ENCODE assay signal across 16 cellular contexts in the genomic region with DNA sequence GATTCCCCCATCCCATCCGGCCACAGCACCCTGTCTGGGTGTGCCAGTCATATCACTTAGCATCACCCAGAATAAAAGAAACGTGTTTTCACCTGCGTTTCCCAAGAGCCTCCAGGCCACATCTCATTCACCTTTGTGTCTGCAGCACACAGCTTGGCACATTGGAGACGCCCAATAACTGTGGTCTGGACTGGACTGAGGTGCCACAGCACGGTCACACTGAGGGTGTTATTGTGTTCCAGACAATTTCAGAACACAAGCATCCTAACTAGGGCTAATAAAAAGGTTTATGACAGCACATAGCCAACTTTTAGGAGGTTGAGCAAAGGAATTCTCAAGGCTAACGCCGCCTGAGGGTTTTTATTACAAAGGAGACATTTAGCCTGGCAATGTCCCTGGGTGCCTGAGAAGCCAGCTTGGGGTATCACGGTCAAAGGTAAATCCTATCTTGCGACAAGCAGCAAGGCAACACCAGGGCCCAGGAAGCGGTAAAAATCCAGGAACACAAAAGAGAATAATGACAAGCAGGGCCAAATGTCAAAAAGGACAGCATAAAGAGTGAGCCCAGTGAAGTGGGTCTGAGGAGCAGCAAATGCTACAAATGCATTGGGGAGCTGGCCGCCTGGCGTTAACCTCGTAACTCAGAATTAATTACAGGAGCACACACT. TPM values are rescaled to one million over a fixed set of nuclear protein-coding genes. Genes with fewer than 3 reads are reported as not detected.
A peak's percentile ranks its signal among the peaks of the same experiment; 100 is the strongest.
DNase-seq lines count a peak whose midpoint lies in the region; ATAC-seq, FAIRE-seq and TF ChIP-seq lines count a peak whose summit lies in the region.
"Had no signal": no experiment of that assay in that cellular context is flagged by ENCODE, and none has a peak within 500 bp of the region (broad histone marks: within the 10 kb centered on the region; RNA-seq: fewer than 3 reads in every experiment).

No MANE protein-coding gene starts in this region.

- H3K4me2 ChIP-seq in PC-9 (peak overlapping the region; percentile 53; the same call in 1 of the 2 replicates), keratinocyte (ENCODE audit: control insufficient read depth, extremely low read depth, insufficient read depth, low read depth, low read length) (peak overlapping the region; percentile 91)

- H3K9me1 ChIP-seq in keratinocyte (ENCODE audit: control insufficient read depth, extremely low read depth, insufficient read depth, low read length), result peaks cover 10% of the 10 kb centered on the region

- H3K27ac Mint-ChIP-seq in MCF 10A (ENCODE audit: low read depth, unreplicated experiment), result peak overlapping the region; percentile 80
- H3K27ac Mint-ChIP-seq: naive B cell had no signal

- H3K27me3 ChIP-seq in breast epithelium, result no peaks in the 10 kb centered on the region
- H3K27me3 ChIP-seq in PC-9 (ENCODE audit: insufficient read depth, low read depth), result no peaks in the 10 kb centered on the region
- no peaks in the 10 kb centered on the region for H3K27me3 ChIP-seq in keratinocyte (ENCODE audit: control insufficient read depth, extremely low read depth, insufficient read depth, low read length)

- no TSS peak for BruUV-seq in MCF 10A (replicated peaks; lab: Mats Ljungman, UMichigan)
- no TSS peak for BruUV-seq in PC-9 (replicated peaks; lab: Mats Ljungman, UMichigan)

- H3K9me3 Mint-ChIP-seq in MCF 10A (ENCODE audit: unreplicated experiment), result no peaks in the 10 kb centered on the region

- no peaks in the 10 kb centered on the region for H3K27me3 Mint-ChIP-seq in MCF 10A (ENCODE audit: insufficient read depth, unreplicated experiment)

- peaks cover 52% of the 10 kb centered on the region for H3K4me1 Mint-ChIP-seq in MCF 10A (ENCODE audit: insufficient read depth, unreplicated experiment)

- no peaks in the 10 kb centered on the region for H3K9me2 ChIP-seq in PC-9 (ENCODE audit: insufficient read depth)

- peaks cover 9% of the 10 kb centered on the region for H3K36me3 Mint-ChIP-seq in MCF 10A (ENCODE audit: insufficient read depth, unreplicated experiment)

- H3K4me3 Mint-ChIP-seq in MCF 10A (ENCODE audit: unreplicated experiment), result no peak overlapping the region

- TF ChIP-seq CTCF in MCF 10A (IDR thresholded peaks at IDR 0.05; ENCODE audit: unreplicated experiment) (no peak), breast epithelium (IDR thresholded peaks at IDR 0.05) (no peak), PC-9 (conservative IDR thresholded peaks at IDR 0.05) (no peak), keratinocyte (optimal IDR thresholded peaks at IDR 0.05 in 1 of 3, IDR thresholded peaks at IDR 0.05 in 1 of 3, conservative IDR thresholded peaks at IDR 0.05 in 1 of 3; ENCODE audit: extremely low read depth in 1 of 3, insufficient read depth in 2 of 3, low read length in 3 of 3) (no peak)

- dilution Hi-C loops in keratinocyte (cut with MboI; ENCODE audit: extremely low pct_ligation_motif_present, low sequenced_read_pairs), result no loop called here

- TF ChIP-seq POLR2A in breast epithelium (IDR thresholded peaks at IDR 0.05), result no peak

- H3F3A ChIP-seq in PC-9 (ENCODE audit: insufficient read depth, low read depth), result peaks cover 26% of the 10 kb centered on the region

- intact Hi-C loops in MCF 10A (cut with micrococcal nuclease) (loop anchor here (2.0 to 5.0 kb wide), 3 partner anchors 63 to 305 kb away; a partner anchor contains a TSS), breast epithelium (cut with DNase I; ENCODE audit: low total_unique reads) (no loop called here), PC-9 (cut with micrococcal nuclease; ENCODE audit: unreplicated experiment) (loop anchor here (2.0 to 5.0 kb wide), 4 partner anchors 67 to 305 kb away; a partner anchor contains a TSS)

- CTCF ChIA-PET in MCF 10A (lab: Yijun Ruan, JAX), result interaction anchor here (0.7 to 3.9 kb wide), 11 partner anchors 9 to 283 kb away, joined by 3 to 23 read pairs (median 4); no protein-coding TSS in a partner anchor
- CTCF ChIA-PET in PC-9 (lab: Charles Lee), result no interaction called here

- peaks cover 67% of the 10 kb centered on the region for H3K79me2 ChIP-seq in PC-9 (ENCODE audit: low read depth)
- H3K79me2 ChIP-seq in keratinocyte (ENCODE audit: control insufficient read depth, insufficient read depth, low read length), result peaks cover 10% of the 10 kb centered on the region

- H3K9me3 ChIP-seq in breast epithelium (no peaks in the 10 kb centered on the region), PC-9 (ENCODE audit: insufficient read depth, low read depth) (no peaks in the 10 kb centered on the region), keratinocyte (ENCODE audit: control insufficient read depth, low read depth, low read length) (no peaks in the 10 kb centered on the region)
- H3K9me3 ChIP-seq: ascending aorta had no signal

- H3K9ac ChIP-seq in keratinocyte (ENCODE audit: control insufficient read depth, extremely low read depth, insufficient read depth, low read length), result peak overlapping the region; percentile 76

- H3K4me1 ChIP-seq in breast epithelium (peaks cover 0 to 3% of the 10 kb centered on the region in 2 donors), PC-9 (replicated peaks; ENCODE audit: insufficient read depth) (peaks cover 64% of the 10 kb centered on the region), keratinocyte (ENCODE audit: control insufficient read depth, extremely low read depth, insufficient read depth, low read length) (peaks cover 49% of the 10 kb centered on the region)

- no peaks in the 10 kb centered on the region for H3K36me3 ChIP-seq in breast epithelium
- H3K36me3 ChIP-seq in PC-9 (ENCODE audit: low read depth), result no peaks in the 10 kb centered on the region
- no peaks in the 10 kb centered on the region for H3K36me3 ChIP-seq in keratinocyte (ENCODE audit: control insufficient read depth in 2 of 2, extremely low read depth in 1 of 2, insufficient read depth in 2 of 2, low read length in 2 of 2)
- H3K36me3 ChIP-seq: ascending aorta had no signal

- peak; percentile 36 for FAIRE-seq in keratinocyte (lab: Jason Lieb, UNC)

- H3K27ac ChIP-seq in breast epithelium (peak overlapping the region in 1 of 2 donors; percentile 68), PC-9 (no peak overlapping the region; the same call in 1 of the 2 replicates), keratinocyte (ENCODE audit: control insufficient read depth, insufficient read depth, low read length) (peak overlapping the region; percentile 87)
- H3K27ac ChIP-seq: ascending aorta had no signal

- peaks cover 6% of the 10 kb centered on the region; the same call in 1 of the 2 replicates for H4K20me1 ChIP-seq in PC-9 (ENCODE audit: insufficient read depth)
- H4K20me1 ChIP-seq in keratinocyte (ENCODE audit: control insufficient read depth, extremely low read depth, insufficient read depth, low read length), result peaks cover 6% of the 10 kb centered on the region

- DNase-seq in MCF 10A (ENCODE audit: unreplicated experiment) (no peak), breast epithelium (ENCODE audit: low spot score in 2 of 2) (no peak), PC-9 (no peak), keratinocyte (ENCODE audit: low read depth, low spot score) (no peak), ureter (ENCODE audit: low spot score) (no peak), AML-193 (lab: John Stamatoyannopoulos, UW) (no peak), NOMO-1 (lab: John Stamatoyannopoulos, UW; ENCODE audit: unreplicated experiment in 2 of 2) (no peak)
- DNase-seq: activated CD4-positive, alpha-beta T cell treated with anti-CD3 and anti-CD28 coated beads for 4 hours; Calu3; effector CD4-positive, alpha-beta T cell; kidney glomerular epithelial cell; naive B cell; NCI-H2081 treated with DMSO at 0.1 percent for 48 hours had no signal

- no peak for ATAC-seq in HG03097 (IDR thresholded peaks at IDR 0.05; ENCODE audit: low FRiP score, unreplicated experiment)

- H3K4me3 ChIP-seq in breast epithelium (no peak overlapping the region), PC-9 (no peak overlapping the region), keratinocyte (ENCODE audit: control insufficient read depth in 2 of 3, extremely low read depth in 1 of 3, insufficient read depth in 2 of 3, low read depth in 1 of 3, low read length in 3 of 3) (no peak overlapping the region)
- H3K4me3 ChIP-seq: ascending aorta, skin epidermis had no signal

- H2AFZ ChIP-seq in PC-9 (no peak overlapping the region), keratinocyte (ENCODE audit: control insufficient read depth, low read length) (no peak overlapping the region)

- POLR2A ChIA-PET in MCF 10A (lab: Yijun Ruan, JAX), result interaction anchor here (0.6 to 5.8 kb wide), 12 partner anchors 8 to 363 kb away, joined by 3 to 44 read pairs (median 6); a partner anchor contains a TSS
- POLR2A ChIA-PET in PC-9 (lab: Charles Lee; ENCODE audit: unreplicated experiment), result interaction anchor here (0.6 kb wide), 1 partner anchor 11 kb away, joined by 35 read pairs; no protein-coding TSS in a partner anchor

RNA-seq across cellular contexts. Expression of a gene that starts 3.4 kb away (rescaled TPM):
- total RNA-seq in MCF 10A (2022) (20.2 and 23.7 TPM in 2 replicates), breast epithelium (10 to 100 TPM; 11.5 to 47.2 (median 16.0) TPM), PC-9 (2021) (4.2 and 5.0 TPM in 2 replicates), ureter (15.9 TPM)
- 7.3 to 13.7 TPM (median 12.8 TPM) in 3 replicates for polyA plus RNA-seq in keratinocyte
- 13.6 TPM for polyA plus RNA-seq in keratinocyte (2011; ENCODE audit: low read depth)
- 9.9 and 16.9 TPM in 2 replicates for polyA plus RNA-seq in keratinocyte (2011; cell fraction: cytosol; rRNA removed)
- 8.9 and 13.4 TPM in 2 replicates for polyA plus RNA-seq in keratinocyte (2011; cell fraction: nucleus; rRNA removed)
- polyA plus RNA-seq in keratinocyte (2012; ENCODE audit: low replicate concordance), result 6.1 and 16.2 TPM in 2 replicates
- 4.8 to 14.5 TPM (median 13.2 TPM) in 3 replicates for polyA minus RNA-seq in keratinocyte
- polyA minus RNA-seq in keratinocyte (2011; cell fraction: cytosol; rRNA and poly(A)+ RNA removed), result 11.1 TPM
- polyA minus RNA-seq in keratinocyte (2011; cell fraction: nucleus; rRNA and poly(A)+ RNA removed), result 6.6 and 12.1 TPM in 2 replicates
- total RNA-seq: ascending aorta had no signal
